In the genomic region with DNA sequence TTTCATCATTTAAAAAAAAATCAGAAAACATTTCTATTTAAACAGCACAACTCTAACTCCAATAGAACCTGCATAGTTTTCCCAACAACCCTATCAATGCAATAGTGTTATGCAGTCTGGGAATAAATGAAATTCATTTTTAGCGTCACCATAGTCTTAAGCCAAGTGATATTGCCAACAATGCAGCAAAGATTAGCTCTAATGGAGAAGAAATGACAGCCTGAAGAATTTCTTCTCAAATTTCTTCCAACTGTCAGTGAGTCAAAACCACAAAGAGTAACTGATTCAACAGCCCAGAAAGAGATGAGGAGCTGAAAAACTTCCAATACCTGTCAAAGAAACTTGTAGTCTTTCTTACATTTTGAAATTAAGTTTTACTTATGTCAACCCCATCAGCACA, we compare ENCODE assay signal across 23 cellular contexts. TPM values are rescaled to one million over a fixed set of nuclear protein-coding genes. Genes with fewer than 3 reads are reported as not detected.
DNase-seq lines count a peak whose midpoint lies in the region; ATAC-seq and TF ChIP-seq lines count a peak whose summit lies in the region.
"Had no signal": no experiment of that assay in that cellular context is flagged by ENCODE, and none has a peak within 500 bp of the region (broad histone marks: within the 10 kb centered on the region; RNA-seq: fewer than 3 reads in every experiment).

No MANE protein-coding gene starts in this region.

- no peak overlapping the region for H3K27ac Mint-ChIP-seq in activated CD4-positive, alpha-beta T cell treated with anti-CD3 and anti-CD28 coated beads for 36 hours
- H3K27ac Mint-ChIP-seq: activated CD8-positive, alpha-beta memory T cell treated with anti-CD3 and anti-CD28 coated beads, Interleukin-2, amount 10 ng/mL, durations not matched to agents 7 days and 5 days; CD8-positive, alpha-beta memory T cell; natural killer cell treated with Interleukin-12 subunit alpha and Interleukin-12 subunit beta and Interleukin-15 and Interleukin-18, amount 100 ng/mL, for 72 hours; progenitor cell of endocrine pancreas; stimulated activated naive B cell treated with anti-CD40 and anti-IgM and Interleukin-4, amounts not matched to agents 10 μg/mL and 1 μg/mL and 100 μg/mL, for 72 hours; type B pancreatic cell had no signal

- no peak overlapping the region for H3K4me3 Mint-ChIP-seq in activated CD4-positive, alpha-beta T cell treated with anti-CD3 and anti-CD28 coated beads for 36 hours
- H3K4me3 Mint-ChIP-seq: activated CD8-positive, alpha-beta memory T cell treated with anti-CD3 and anti-CD28 coated beads, Interleukin-2, amount 10 ng/mL, durations not matched to agents 7 days and 5 days; CD8-positive, alpha-beta memory T cell; natural killer cell treated with Interleukin-12 subunit alpha and Interleukin-12 subunit beta and Interleukin-15 and Interleukin-18, amount 100 ng/mL, for 72 hours; stimulated activated naive B cell treated with anti-CD40 and anti-IgM and Interleukin-4, amounts not matched to agents 10 μg/mL and 1 μg/mL and 100 μg/mL, for 72 hours; type B pancreatic cell had no signal

- POLR2A ChIA-PET in activated CD4-positive, alpha-beta T cell treated with anti-CD3 and anti-CD28 coated beads for 36 hours (lab: Charles Lee): no interaction called here

- ATAC-seq in right cardiac atrium: peak; percentile 76 to 94
- ATAC-seq in GM18517 (IDR thresholded peaks at IDR 0.05; ENCODE audit: unreplicated experiment): no peak
- ATAC-seq in activated CD4-positive, alpha-beta T cell treated with anti-CD3 and anti-CD28 coated beads for 36 hours: no peak
- ATAC-seq: A549; activated CD8-positive, alpha-beta memory T cell treated with anti-CD3 and anti-CD28 coated beads, Interleukin-2, amount 10 ng/mL, durations not matched to agents 7 days and 5 days; natural killer cell treated with Interleukin-12 subunit alpha and Interleukin-12 subunit beta and Interleukin-15 and Interleukin-18, amount 100 ng/mL, for 72 hours; stimulated activated naive B cell treated with anti-CD40 and anti-IgM and Interleukin-4, amounts not matched to agents 10 μg/mL and 1 μg/mL and 100 μg/mL, for 72 hours had no signal

- no peaks in the 10 kb centered on the region for H3K4me1 ChIP-seq in right cardiac atrium (ENCODE audit: control insufficient read depth, insufficient read depth, low read length)
- H3K4me1 ChIP-seq: A549, heart left ventricle had no signal

- H3K4me1 Mint-ChIP-seq in activated CD4-positive, alpha-beta T cell treated with anti-CD3 and anti-CD28 coated beads for 36 hours: no peaks in the 10 kb centered on the region
- H3K4me1 Mint-ChIP-seq: activated CD8-positive, alpha-beta memory T cell treated with anti-CD3 and anti-CD28 coated beads, Interleukin-2, amount 10 ng/mL, durations not matched to agents 7 days and 5 days; CD8-positive, alpha-beta memory T cell; stimulated activated naive B cell treated with anti-CD40 and anti-IgM and Interleukin-4, amounts not matched to agents 10 μg/mL and 1 μg/mL and 100 μg/mL, for 72 hours had no signal

- WGBS in right cardiac atrium: 59% methylated on average over 1 of the region's 1 CpG

- H3K4me3 ChIP-seq in choroid plexus epithelial cell (ENCODE audit: low read depth, low read length): no peak overlapping the region
- no peak overlapping the region for H3K4me3 ChIP-seq in right cardiac atrium (ENCODE audit: low read length)
- H3K4me3 ChIP-seq: A549, heart left ventricle had no signal

- H3K27me3 Mint-ChIP-seq in activated CD4-positive, alpha-beta T cell treated with anti-CD3 and anti-CD28 coated beads for 36 hours: no peaks in the 10 kb centered on the region
- H3K27me3 Mint-ChIP-seq: activated CD8-positive, alpha-beta memory T cell treated with anti-CD3 and anti-CD28 coated beads, Interleukin-2, amount 10 ng/mL, durations not matched to agents 7 days and 5 days; natural killer cell treated with Interleukin-12 subunit alpha and Interleukin-12 subunit beta and Interleukin-15 and Interleukin-18, amount 100 ng/mL, for 72 hours; progenitor cell of endocrine pancreas; stimulated activated naive B cell treated with anti-CD40 and anti-IgM and Interleukin-4, amounts not matched to agents 10 μg/mL and 1 μg/mL and 100 μg/mL, for 72 hours; type B pancreatic cell had no signal

- H3K27me3 ChIP-seq in right cardiac atrium (ENCODE audit: control insufficient read depth, insufficient read depth): no peaks in the 10 kb centered on the region
- H3K27me3 ChIP-seq: heart left ventricle had no signal

- CTCF ChIA-PET in activated CD4-positive, alpha-beta T cell treated with anti-CD3 and anti-CD28 coated beads for 36 hours (lab: Charles Lee): no interaction called here

- no peak overlapping the region for H3K27ac ChIP-seq in right cardiac atrium (ENCODE audit: low read length)
- H3K27ac ChIP-seq: A549 had no signal

- no peaks in the 10 kb centered on the region for H3K9me3 ChIP-seq in right cardiac atrium (ENCODE audit: control insufficient read depth, low read length)
- H3K9me3 ChIP-seq: A549, heart left ventricle had no signal

- H3K36me3 Mint-ChIP-seq in activated CD4-positive, alpha-beta T cell treated with anti-CD3 and anti-CD28 coated beads for 36 hours (ENCODE audit: low read depth): no peaks in the 10 kb centered on the region
- H3K36me3 Mint-ChIP-seq: activated CD8-positive, alpha-beta memory T cell treated with anti-CD3 and anti-CD28 coated beads, Interleukin-2, amount 10 ng/mL, durations not matched to agents 7 days and 5 days; CD8-positive, alpha-beta memory T cell; natural killer cell treated with Interleukin-12 subunit alpha and Interleukin-12 subunit beta and Interleukin-15 and Interleukin-18, amount 100 ng/mL, for 72 hours; stimulated activated naive B cell treated with anti-CD40 and anti-IgM and Interleukin-4, amounts not matched to agents 10 μg/mL and 1 μg/mL and 100 μg/mL, for 72 hours; type B pancreatic cell had no signal

- peak; percentile 5 for DNase-seq in A172 (ENCODE audit: low spot score)
- peak; percentile 74 for DNase-seq in LHCN-M2 (ENCODE audit: low read depth)
- peak; percentile 67 for DNase-seq in choroid plexus epithelial cell (ENCODE audit: low read depth)
- no peak for DNase-seq in right cardiac atrium
- no peak for DNase-seq in activated CD4-positive, CD25-positive, alpha-beta regulatory T cell (lab: John Stamatoyannopoulos, UW)
- DNase-seq in GF-D8 (lab: John Stamatoyannopoulos, UW): no peak
- no peak for DNase-seq in activated CD4-positive, alpha-beta T cell treated with anti-CD3 and anti-CD28 coated beads for 36 hours
- DNase-seq: activated CD8-positive, alpha-beta memory T cell treated with anti-CD3 and anti-CD28 coated beads, Interleukin-2, amount 10 ng/mL, durations not matched to agents 7 days and 5 days; amniotic stem cell; CD8-positive, alpha-beta memory T cell; cortex of kidney; EL; heart left ventricle; mesenchymal stem cell; NCI-H1436 treated with DMSO at 0.1 percent for 48 hours; SHP77 treated with DMSO at 0.1 percent for 48 hours; stimulated activated naive B cell treated with anti-CD40 and anti-IgM and Interleukin-4, amounts not matched to agents 10 μg/mL and 1 μg/mL and 100 μg/mL, for 72 hours had no signal

- TF ChIP-seq CTCF in choroid plexus epithelial cell (conservative IDR thresholded peaks at IDR 0.05; ENCODE audit: low read depth, low read length): no peak

- intact Hi-C loops in right cardiac atrium (cut with DNase I): no loop called here
- intact Hi-C loops in activated CD4-positive, alpha-beta T cell treated with anti-CD3 and anti-CD28 coated beads for 36 hours (cut with DNase I, micrococcal nuclease): no loop called here

- H3K9me3 Mint-ChIP-seq in activated CD4-positive, alpha-beta T cell treated with anti-CD3 and anti-CD28 coated beads for 36 hours (ENCODE audit: low read depth): peaks cover 2% of the 10 kb centered on the region
- H3K9me3 Mint-ChIP-seq: stimulated activated naive B cell treated with anti-CD40 and anti-IgM and Interleukin-4, amounts not matched to agents 10 μg/mL and 1 μg/mL and 100 μg/mL, for 72 hours; type B pancreatic cell had no signal

RNA-seq across cellular contexts. Expression of a gene that starts 50.9 kb away (rescaled TPM):
- total RNA-seq in A172 (2014; rRNA removed; shearing (Covaris generic)): 35.8 and 41.5 TPM in 2 replicates
- total RNA-seq in LHCN-M2 (2014; rRNA removed): 0.19 and 1.4 TPM in 2 replicates
- 3.0 TPM for polyA plus RNA-seq in LHCN-M2 (2012)
- total RNA-seq in right cardiac atrium: 1 to 10 TPM in 1 of 4 donors, under 1 TPM in 3; 0.31 to 1.4 (median 0.69) TPM
- polyA plus RNA-seq in right cardiac atrium: 0.72 TPM
- not detected for total RNA-seq in activated CD4-positive, alpha-beta T cell treated with anti-CD3 and anti-CD28 coated beads for 36 hours
- total RNA-seq: activated CD8-positive, alpha-beta memory T cell treated with anti-CD3 and anti-CD28 coated beads, Interleukin-2, amount 10 ng/mL, durations not matched to agents 7 days and 5 days; CD8-positive, alpha-beta memory T cell; natural killer cell treated with Interleukin-12 subunit alpha and Interleukin-12 subunit beta and Interleukin-15 and Interleukin-18, amount 100 ng/mL, for 72 hours; T-helper 2 cell treated with Interferon-gamma antibody and Interleukin-4, amounts not matched to agents 100 ng/mL and 5 ng/mL, for 36 hours had no signal
- polyA plus RNA-seq: CD8-positive, alpha-beta memory T cell had no signal

Comparison
In these comparisons a context has a peak if more than half of its experiments do, and no peak if none do; other contexts are left out.
1. DNase-seq: peak in A172 (single experiment), LHCN-M2 (single experiment) and choroid plexus epithelial cell (single experiment); none in right cardiac atrium (0 of 3), activated CD4-positive, CD25-positive, alpha-beta regulatory T cell (0 of 4), GF-D8 (single experiment) and activated CD4-positive, alpha-beta T cell treated with anti-CD3 and anti-CD28 coated beads for 36 hours (single experiment).
2. ATAC-seq: peak in right cardiac atrium (2 of 2); none in GM18517 (single experiment) and activated CD4-positive, alpha-beta T cell treated with anti-CD3 and anti-CD28 coated beads for 36 hours (single experiment).
3. RNA of a gene that starts 50.9 kb away (total RNA-seq): 35.8 to 41.5 TPM in A172; 0.19 to 1.4 TPM in LHCN-M2, 0.31 to 1.4 TPM in right cardiac atrium and not detected in activated CD4-positive, alpha-beta T cell treated with anti-CD3 and anti-CD28 coated beads for 36 hours; every median in the first group is over 10 times any median in the second.